In genomic region chr6:144019929-144020328, GRCh38 we compare ENCODE assay signal across 1 cellular context.
TF ChIP-seq lines count a peak whose summit lies in the region.

No MANE protein-coding gene starts in this region.

TF ChIP-seq in HepG2, 621 proteins besides CTCF, POLR2A, EP300 and RAD21 (continued from another document):
- no peak for TF ChIP-seq RERE (CRISPR knock-in tag; IDR thresholded peaks at IDR 0.05; ENCODE audit: low read depth)
TF ChIP-seq in HepG2: peak in this region for 0.
